8 cellular contexts compared by ENCODE assay signal in genomic region chr12:57726151-57726883, GRCh38. TPM values are rescaled to one million over a fixed set of nuclear protein-coding genes. Genes with fewer than 3 reads are reported as not detected.
A peak's percentile ranks its signal among the peaks of the same experiment; 100 is the strongest.
DNase-seq lines count a peak whose midpoint lies in the region; ATAC-seq lines count a peak whose summit lies in the region.

No MANE protein-coding gene starts in this region.

- ATAC-seq in left ventricle myocardium superior = peak; percentile 82
- no peak for ATAC-seq in HG03175 (IDR thresholded peaks at IDR 0.05; ENCODE audit: unreplicated experiment)
- ATAC-seq in HG03571 (IDR thresholded peaks at IDR 0.05; ENCODE audit: unreplicated experiment) = no peak

- DNase-seq in AG20443 (ENCODE audit: low spot score) (peak; percentile 96), H7 (peak; percentile 97), NCI-H460 (ENCODE audit: extremely low read depth, low read depth) (peak; percentile 88), amygdala (lab: John Stamatoyannopoulos, UW) (peak in 37 of 56 donors; percentile 17 to 72 (median 37)), left ventricle myocardium superior (peak; percentile 83), posterior cingulate gyrus (peak in 8 of 10 donors; percentile 50 to 95 (median 69))

- peak overlapping the region; percentile 59 for H3K4me3 ChIP-seq in H7 (ENCODE audit: insufficient read depth, low read depth, low read length)

- intact Hi-C loops in left ventricle myocardium superior (cut with micrococcal nuclease) (no loop called here), posterior cingulate gyrus (cut with DNase I) (no loop called here)

- H3K36me3 ChIP-seq in H7 (replicated peaks; ENCODE audit: control insufficient read depth, insufficient read depth, low read length) = no peaks in the 10 kb centered on the region

- H3K27me3 ChIP-seq in H7 (ENCODE audit: control insufficient read depth, insufficient read depth, low read length) = peaks cover 74% of the 10 kb centered on the region

RNA-seq across cellular contexts. Expression of gene AGAP2, which starts 12.2 kb away (rescaled TPM):
- 0.30 and 0.35 TPM in 2 replicates for total RNA-seq in H7 (2014; rRNA removed; shearing (Covaris generic))
- 0.06 TPM in 1 of 2 replicates, not detected in the other for total RNA-seq in NCI-H460 (2014; rRNA removed; shearing (Covaris generic))
- polyA plus RNA-seq in NCI-H460 (2014; cell fraction: nucleus; rRNA removed) = 0.03 and 0.20 TPM in 2 replicates
- total RNA-seq in left ventricle myocardium superior = 7.5 TPM

RNA-seq across cellular contexts. Expression of gene TSPAN31, which starts 18.5 kb away (rescaled TPM):
- 12.9 and 17.6 TPM in 2 replicates for total RNA-seq in H7 (2014; rRNA removed; shearing (Covaris generic))
- total RNA-seq in NCI-H460 (2014; rRNA removed; shearing (Covaris generic)) = 44.4 and 49.9 TPM in 2 replicates
- polyA plus RNA-seq in NCI-H460 (2014; cell fraction: nucleus; rRNA removed) = 36.8 and 82.4 TPM in 2 replicates
- 32.8 TPM for total RNA-seq in left ventricle myocardium superior

RNA-seq across cellular contexts. Expression of gene CDK4, which starts 25.8 kb away (rescaled TPM):
- 234 and 275 TPM in 2 replicates for total RNA-seq in H7 (2014; rRNA removed; shearing (Covaris generic))
- 115 and 116 TPM in 2 replicates for total RNA-seq in NCI-H460 (2014; rRNA removed; shearing (Covaris generic))
- 197 and 230 TPM in 2 replicates for polyA plus RNA-seq in NCI-H460 (2014; cell fraction: nucleus; rRNA removed)
- 42.1 TPM for total RNA-seq in left ventricle myocardium superior

RNA-seq across cellular contexts. Expression of gene MARCHF9, which starts 28.6 kb away (rescaled TPM):
- total RNA-seq in H7 (2014; rRNA removed; shearing (Covaris generic)) = 1.9 and 4.3 TPM in 2 replicates
- 3.6 and 3.8 TPM in 2 replicates for total RNA-seq in NCI-H460 (2014; rRNA removed; shearing (Covaris generic))
- polyA plus RNA-seq in NCI-H460 (2014; cell fraction: nucleus; rRNA removed) = 6.2 and 8.4 TPM in 2 replicates
- total RNA-seq in left ventricle myocardium superior = 15.6 TPM

RNA-seq across cellular contexts. Expression of gene OS9, which starts 32.4 kb away (rescaled TPM):
- total RNA-seq in H7 (2014; rRNA removed; shearing (Covaris generic)) = 65.5 and 74.1 TPM in 2 replicates
- total RNA-seq in NCI-H460 (2014; rRNA removed; shearing (Covaris generic)) = 214 and 232 TPM in 2 replicates
- 235 and 287 TPM in 2 replicates for polyA plus RNA-seq in NCI-H460 (2014; cell fraction: nucleus; rRNA removed)
- 104 TPM for total RNA-seq in left ventricle myocardium superior

Comparison
In these comparisons a context has a peak if more than half of its experiments do, and no peak if none do; other contexts are left out.
1. DNase-seq: peak in every context shown above with its lines; median percentile 97 in H7; 96 in AG20443; 88 in NCI-H460; 83 in left ventricle myocardium superior; 69 in posterior cingulate gyrus; 37 in amygdala.